ENCODE assay signal across 1 cellular context in genomic region chr7:95636140-95636539, GRCh38.
TF ChIP-seq lines count a peak whose summit lies in the region.

No MANE protein-coding gene starts in this region.

TF ChIP-seq in WTC11, 78 proteins besides CTCF, POLR2A, EP300 and RAD21 (continued from another document):
- TF ChIP-seq E2F5 (CRISPR knock-in tag; IDR thresholded peaks at IDR 0.05) (no peak), SMAD4 (CRISPR knock-in tag; IDR thresholded peaks at IDR 0.05) (no peak), ATF6 (CRISPR knock-in tag; IDR thresholded peaks at IDR 0.05) (no peak), GABPB1 (CRISPR knock-in tag; IDR thresholded peaks at IDR 0.05) (no peak), ETV6 (CRISPR knock-in tag; IDR thresholded peaks at IDR 0.05) (no peak), ZNF138 (CRISPR knock-in tag; conservative IDR thresholded peaks at IDR 0.05) (no peak), EMX1 (CRISPR knock-in tag; IDR thresholded peaks at IDR 0.05) (no peak), ELF4 (CRISPR knock-in tag; IDR thresholded peaks at IDR 0.05; ENCODE audit: low read depth) (no peak)
